23 cellular contexts compared by ENCODE assay signal in the genomic region with DNA sequence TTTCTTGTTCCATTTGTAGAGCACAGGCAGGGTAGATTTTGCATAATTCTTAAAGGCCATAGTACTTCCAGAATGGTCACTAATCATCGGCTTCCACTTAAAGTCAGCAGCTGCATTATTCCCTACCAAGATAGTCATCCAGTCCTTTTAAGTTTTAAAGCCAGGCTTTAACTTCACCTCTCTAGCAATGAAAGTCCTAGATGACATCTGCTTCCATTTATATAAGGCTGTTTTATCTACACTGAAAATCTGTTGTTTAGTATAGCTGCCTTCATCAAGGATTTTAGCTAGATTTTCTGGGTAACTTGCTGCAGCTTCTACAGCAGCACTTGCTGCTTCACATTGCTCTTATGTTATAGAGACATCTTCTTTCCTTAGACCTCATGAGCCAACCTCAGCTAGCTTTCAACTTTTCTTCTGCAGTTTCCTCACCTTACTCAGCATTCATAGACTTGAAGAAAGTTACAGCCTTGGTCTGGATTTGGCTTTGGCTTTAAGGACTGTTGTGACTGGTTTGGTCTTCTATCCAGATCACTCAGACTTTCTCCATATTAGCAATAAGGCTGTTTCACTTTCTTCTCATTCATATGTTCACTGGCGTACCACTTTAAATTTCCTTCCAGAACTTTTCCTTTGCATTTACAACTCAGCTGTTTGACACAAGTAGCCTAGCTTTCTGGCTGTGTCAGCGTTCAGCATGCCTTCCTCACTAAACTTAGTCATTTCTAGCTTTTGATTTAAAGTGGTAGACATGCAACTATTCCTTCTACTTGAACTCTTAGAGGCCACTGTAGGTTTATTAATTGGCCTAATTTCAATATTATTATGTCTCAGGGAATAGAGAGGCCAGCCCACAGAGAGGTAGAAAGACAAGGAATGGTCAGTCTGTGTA.
A peak's percentile ranks its signal among the peaks of the same experiment; 100 is the strongest.
DNase-seq lines count a peak whose midpoint lies in the region; ATAC-seq, FAIRE-seq and TF ChIP-seq lines count a peak whose summit lies in the region.
"Had no signal": no experiment of that assay in that cellular context is flagged by ENCODE, and none has a peak within 500 bp of the region (broad histone marks: within the 10 kb centered on the region; RNA-seq: fewer than 3 reads in every experiment).

No MANE protein-coding gene starts in this region.

- 89% methylated on average over 3 of the region's 3 CpGs for WGBS in A549 (ENCODE audit: missing lambda C conversion rate)

- no peak overlapping the region for H3K27ac ChIP-seq in A549
- H3K27ac ChIP-seq: body of pancreas, C4-2B, RWPE1, suprapubic skin, uterus had no signal

- no peak for TF ChIP-seq CTCF in A549 (IDR thresholded peaks at IDR 0.05)
- no peak for TF ChIP-seq CTCF in fibroblast of the aortic adventitia (IDR thresholded peaks at IDR 0.05; ENCODE audit: insufficient read depth, low read length)

- H3K4me1 ChIP-seq in A549: no peaks in the 10 kb centered on the region
- H3K4me1 ChIP-seq: suprapubic skin, uterus had no signal

- POLR2A ChIA-PET in A549 (lab: Yijun Ruan, JAX): no interaction called here

- DNase-seq in A549 (ENCODE audit: low read depth in 1 of 2, low spot score in 1 of 2): no peak
- no peak for DNase-seq in GM12892 (ENCODE audit: insufficient read length)
- DNase-seq in fibroblast of the aortic adventitia (ENCODE audit: low read depth): peak; percentile 4
- no peak for DNase-seq in AG20443 (ENCODE audit: low spot score)
- no peak for DNase-seq in HUDEP-2 (lab: John Stamatoyannopoulos, UW; ENCODE audit: unreplicated experiment in 76 of 76)
- DNase-seq in NCI-H187 treated with DMSO at 0.1 percent for 48 hours (lab: John Stamatoyannopoulos, UW): no peak
- DNase-seq: activated CD4-positive, alpha-beta T cell treated with anti-CD3 and anti-CD28 coated beads, Interleukin-2, amount 50 U/mL, for 4 hours; activated CD8-positive, alpha-beta memory T cell treated with anti-CD3 and anti-CD28 coated beads, Interleukin-2, amount 50 U/mL, for 48 hours; body of pancreas; cerebellar nuclear complex; left colon; NCI-H1105 treated with DMSO at 0.1 percent for 48 hours; NCI-H2081; NCI-H345; NCI-H748 treated with DMSO at 0.1 percent for 48 hours; nucleus accumbens; uterus had no signal

- no peak for TF ChIP-seq EP300 in A549 (IDR thresholded peaks at IDR 0.05)

- FAIRE-seq in A549 (lab: Jason Lieb, UNC) (peak; percentile 28), GM12892 (lab: Jason Lieb, UNC) (peak; percentile 44)
- FAIRE-seq: D721Med had no signal

- TF ChIP-seq POLR2A in A549 (IDR thresholded peaks at IDR 0.05; ENCODE audit: low read length) (no peak), GM12892 (IDR thresholded peaks at IDR 0.05; ENCODE audit: low read depth, low read length) (no peak)

- H3K4me2 ChIP-seq in A549: no peak overlapping the region

- ATAC-seq in A549: no peak
- ATAC-seq in HG02884 (IDR thresholded peaks at IDR 0.05; ENCODE audit: unreplicated experiment): peak; percentile 57
- no peak for ATAC-seq in GM21447 (IDR thresholded peaks at IDR 0.05; ENCODE audit: unreplicated experiment)
- ATAC-seq: body of pancreas, left colon had no signal

- H3K4me3 ChIP-seq in A549 (no peak overlapping the region), fibroblast of the aortic adventitia (ENCODE audit: low read depth, low read length) (no peak overlapping the region)
- H3K4me3 ChIP-seq: body of pancreas, suprapubic skin, uterus had no signal

- H3K9me3 ChIP-seq in A549: no peaks in the 10 kb centered on the region
- H3K9me3 ChIP-seq: body of pancreas, suprapubic skin, uterus had no signal

- no peak for TF ChIP-seq RAD21 in A549 (conservative IDR thresholded peaks at IDR 0.05 in 1 of 2, IDR thresholded peaks at IDR 0.05 in 1 of 2)

- CTCF ChIA-PET in A549 (lab: Yijun Ruan, JAX): no interaction called here

TF ChIP-seq in A549, 52 proteins besides CTCF, POLR2A, EP300 and RAD21:
- TF ChIP-seq CBX2 (IDR thresholded peaks at IDR 0.05; ENCODE audit: borderline replicate concordance, low read depth) (no peak), RFX5 (IDR thresholded peaks at IDR 0.05) (no peak), HOXB5 (CRISPR knock-in tag; IDR thresholded peaks at IDR 0.05) (no peak), KDM1A (IDR thresholded peaks at IDR 0.05; ENCODE audit: low read depth) (no peak), JUN (IDR thresholded peaks at IDR 0.05) (no peak), TP53 (CRISPR knock-in tag; IDR thresholded peaks at IDR 0.05) (no peak), ZNF302 (CRISPR knock-in tag; IDR thresholded peaks at IDR 0.05) (no peak), HOXB13 (CRISPR knock-in tag; IDR thresholded peaks at IDR 0.05; ENCODE audit: low read depth) (no peak), EHMT2 (IDR thresholded peaks at IDR 0.05; ENCODE audit: low read depth) (no peak), MAFK (IDR thresholded peaks at IDR 0.05; ENCODE audit: partially characterized antibody) (no peak)
- TF ChIP-seq, protein P1, sequence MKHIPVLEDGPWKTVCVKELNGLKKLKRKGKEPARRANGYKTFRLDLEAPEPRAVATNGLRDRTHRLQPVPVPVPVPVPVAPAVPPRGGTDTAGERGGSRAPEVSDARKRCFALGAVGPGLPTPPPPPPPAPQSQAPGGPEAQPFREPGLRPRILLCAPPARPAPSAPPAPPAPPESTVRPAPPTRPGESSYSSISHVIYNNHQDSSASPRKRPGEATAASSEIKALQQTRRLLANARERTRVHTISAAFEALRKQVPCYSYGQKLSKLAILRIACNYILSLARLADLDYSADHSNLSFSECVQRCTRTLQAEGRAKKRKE (CRISPR knock-in tag; IDR thresholded peaks at IDR 0.05; ENCODE audit: low read depth): no peak
TF ChIP-seq in A549: peak in this region for 0.
